In genomic region chr4:113692809-113693411, GRCh38 we compare ENCODE assay signal across 8 cellular contexts.
DNase-seq lines count a peak whose midpoint lies in the region; ATAC-seq lines count a peak whose summit lies in the region.

No MANE protein-coding gene starts in this region.

- intact Hi-C loops in activated CD4-positive, alpha-beta T cell treated with anti-CD3 and anti-CD28 coated beads, Interleukin-2, amount 10 ng/mL, durations not matched to agents 24 days and 14 days (cut with micrococcal nuclease), result no loop called here

- H3K4me1 Mint-ChIP-seq in activated CD4-positive, alpha-beta T cell treated with anti-CD3 and anti-CD28 coated beads, Interleukin-2, amount 10 ng/mL, durations not matched to agents 24 days and 14 days, result peaks cover 27% of the 10 kb centered on the region
- peaks cover 31% of the 10 kb centered on the region for H3K4me1 Mint-ChIP-seq in T-helper 2 cell treated with Interferon-gamma antibody and Interleukin-4, amounts not matched to agents 5 μg/mL and 100 μg/mL, for 36 hours (ENCODE audit: low read depth)
- H3K4me1 Mint-ChIP-seq in stimulated activated effector memory CD8-positive, alpha-beta T cell treated with anti-CD3 and anti-CD28 coated beads, Interleukin-12 subunit alpha, Interleukin-12 subunit beta, amount 100 ng/mL, for 72 hours, result peaks cover 26% of the 10 kb centered on the region

- H3K27ac Mint-ChIP-seq in activated CD4-positive, alpha-beta T cell treated with anti-CD3 and anti-CD28 coated beads, Interleukin-2, amount 10 ng/mL, durations not matched to agents 24 days and 14 days, result peak overlapping the region; percentile 19
- H3K27ac Mint-ChIP-seq in T-helper 2 cell treated with Interferon-gamma antibody and Interleukin-4, amounts not matched to agents 5 μg/mL and 100 μg/mL, for 36 hours, result peak overlapping the region; percentile 11
- H3K27ac Mint-ChIP-seq in stimulated activated effector memory CD8-positive, alpha-beta T cell treated with anti-CD3 and anti-CD28 coated beads, Interleukin-12 subunit alpha, Interleukin-12 subunit beta, amount 100 ng/mL, for 72 hours, result peak overlapping the region; percentile 48

- H3K9me3 Mint-ChIP-seq in activated CD4-positive, alpha-beta T cell treated with anti-CD3 and anti-CD28 coated beads, Interleukin-2, amount 10 ng/mL, durations not matched to agents 24 days and 14 days, result no peaks in the 10 kb centered on the region
- no peaks in the 10 kb centered on the region for H3K9me3 Mint-ChIP-seq in T-helper 2 cell treated with Interferon-gamma antibody and Interleukin-4, amounts not matched to agents 5 μg/mL and 100 μg/mL, for 36 hours
- no peaks in the 10 kb centered on the region for H3K9me3 Mint-ChIP-seq in stimulated activated effector memory CD8-positive, alpha-beta T cell treated with anti-CD3 and anti-CD28 coated beads, Interleukin-12 subunit alpha, Interleukin-12 subunit beta, amount 100 ng/mL, for 72 hours

- DNase-seq in activated CD4-positive, alpha-beta T cell treated with anti-CD3 and anti-CD28 coated beads, Interleukin-2, amount 10 ng/mL, durations not matched to agents 24 days and 14 days, result peak; percentile 54
- DNase-seq in activated CD4-positive, alpha-beta T cell treated with anti-CD3 and anti-CD28 coated beads for 4 hours, result no peak
- DNase-seq in T-helper 2 cell treated with Interferon-gamma antibody and Interleukin-4, amounts not matched to agents 5 μg/mL and 100 μg/mL, for 36 hours (ENCODE audit: low spot score), result no peak
- DNase-seq in stimulated activated effector memory CD8-positive, alpha-beta T cell treated with anti-CD3 and anti-CD28 coated beads, Interleukin-12 subunit alpha, Interleukin-12 subunit beta, amount 100 ng/mL, for 72 hours (ENCODE audit: low spot score in 2 of 2), result no peak
- no peak for DNase-seq in iPS-NIHi7 (ENCODE audit: extremely low spot score)
- DNase-seq in stimulated activated naive CD4-positive, alpha-beta T cell treated with Interleukin-2 at 50 U/mL for 16 hours (lab: John Stamatoyannopoulos, UW), result no peak
- DNase-seq in SW480 (ENCODE audit: low spot score), result no peak

- peaks cover 24% of the 10 kb centered on the region for H3K36me3 Mint-ChIP-seq in activated CD4-positive, alpha-beta T cell treated with anti-CD3 and anti-CD28 coated beads, Interleukin-2, amount 10 ng/mL, durations not matched to agents 24 days and 14 days (ENCODE audit: low read depth)
- peaks cover 24% of the 10 kb centered on the region for H3K36me3 Mint-ChIP-seq in T-helper 2 cell treated with Interferon-gamma antibody and Interleukin-4, amounts not matched to agents 5 μg/mL and 100 μg/mL, for 36 hours (ENCODE audit: low read depth)
- peaks cover 23% of the 10 kb centered on the region for H3K36me3 Mint-ChIP-seq in stimulated activated effector memory CD8-positive, alpha-beta T cell treated with anti-CD3 and anti-CD28 coated beads, Interleukin-12 subunit alpha, Interleukin-12 subunit beta, amount 100 ng/mL, for 72 hours

- H3K4me3 Mint-ChIP-seq in activated CD4-positive, alpha-beta T cell treated with anti-CD3 and anti-CD28 coated beads, Interleukin-2, amount 10 ng/mL, durations not matched to agents 24 days and 14 days, result no peak overlapping the region
- H3K4me3 Mint-ChIP-seq in T-helper 2 cell treated with Interferon-gamma antibody and Interleukin-4, amounts not matched to agents 5 μg/mL and 100 μg/mL, for 36 hours, result peak overlapping the region; percentile 30
- peak overlapping the region; percentile 26 for H3K4me3 Mint-ChIP-seq in stimulated activated effector memory CD8-positive, alpha-beta T cell treated with anti-CD3 and anti-CD28 coated beads, Interleukin-12 subunit alpha, Interleukin-12 subunit beta, amount 100 ng/mL, for 72 hours

- ATAC-seq in HG03045 (IDR thresholded peaks at IDR 0.05; ENCODE audit: unreplicated experiment), result peak; percentile 61
- ATAC-seq in stimulated activated effector memory CD8-positive, alpha-beta T cell treated with anti-CD3 and anti-CD28 coated beads, Interleukin-12 subunit alpha, Interleukin-12 subunit beta, amount 100 ng/mL, for 72 hours, result peak; percentile 26

- no peaks in the 10 kb centered on the region for H3K27me3 Mint-ChIP-seq in activated CD4-positive, alpha-beta T cell treated with anti-CD3 and anti-CD28 coated beads, Interleukin-2, amount 10 ng/mL, durations not matched to agents 24 days and 14 days
- H3K27me3 Mint-ChIP-seq in T-helper 2 cell treated with Interferon-gamma antibody and Interleukin-4, amounts not matched to agents 5 μg/mL and 100 μg/mL, for 36 hours (ENCODE audit: low read depth), result no peaks in the 10 kb centered on the region
